Comparison of ENCODE assay signal across 8 cellular contexts in the genomic region with DNA sequence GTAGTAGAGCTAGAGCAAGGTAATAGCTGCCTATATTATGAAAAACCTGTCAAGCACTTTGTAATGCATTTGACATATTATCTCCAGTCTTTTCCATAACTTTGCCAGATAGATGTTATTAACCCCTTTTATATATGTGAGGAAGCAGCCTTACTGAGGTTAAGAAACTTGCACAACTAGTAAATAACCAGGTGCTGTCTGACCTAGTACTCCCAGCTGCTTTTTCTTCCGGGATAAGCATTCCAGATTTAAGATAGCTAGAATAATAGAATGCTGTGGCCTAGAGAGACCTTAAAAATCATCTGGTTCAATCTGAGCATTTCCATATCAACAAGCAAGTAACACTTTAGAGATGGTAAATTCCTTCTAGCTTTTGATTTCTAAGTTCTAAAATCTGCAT. TPM values are rescaled to one million over a fixed set of nuclear protein-coding genes. Genes with fewer than 3 reads are reported as not detected.
A peak's percentile ranks its signal among the peaks of the same experiment; 100 is the strongest.
DNase-seq lines count a peak whose midpoint lies in the region; ATAC-seq lines count a peak whose summit lies in the region.

No MANE protein-coding gene starts in this region.

- peaks cover 36% of the 10 kb centered on the region for H3K4me1 Mint-ChIP-seq in T-helper 1 cell treated with Interleukin-12 subunit alpha and Interleukin-12 subunit beta and Interleukin-4 antibody, amounts not matched to agents 30 μg/mL and 1 μg/mL, for 36 hours (ENCODE audit: low read depth)
- peaks cover 21% of the 10 kb centered on the region for H3K4me1 Mint-ChIP-seq in activated T-helper 17 cell treated with anti-CD3 and anti-CD28 coated beads, Interleukin-2, amount 50 U/mL, for 72 hours

- peak overlapping the region; percentile 92 for H3K27ac Mint-ChIP-seq in T-helper 1 cell treated with Interleukin-12 subunit alpha and Interleukin-12 subunit beta and Interleukin-4 antibody, amounts not matched to agents 30 μg/mL and 1 μg/mL, for 36 hours
- H3K27ac Mint-ChIP-seq in activated T-helper 17 cell treated with anti-CD3 and anti-CD28 coated beads, Interleukin-2, amount 50 U/mL, for 72 hours: peak overlapping the region; percentile 99

- no peak for ATAC-seq in activated T-helper 17 cell treated with anti-CD3 and anti-CD28 coated beads, Interleukin-2, amount 50 U/mL, for 72 hours (replicated peaks)
- ATAC-seq in HG03108 (IDR thresholded peaks at IDR 0.05; ENCODE audit: unreplicated experiment): no peak

- H3K27me3 Mint-ChIP-seq in T-helper 1 cell treated with Interleukin-12 subunit alpha and Interleukin-12 subunit beta and Interleukin-4 antibody, amounts not matched to agents 30 μg/mL and 1 μg/mL, for 36 hours (ENCODE audit: low read depth): no peaks in the 10 kb centered on the region
- H3K27me3 Mint-ChIP-seq in activated T-helper 17 cell treated with anti-CD3 and anti-CD28 coated beads, Interleukin-2, amount 50 U/mL, for 72 hours: no peaks in the 10 kb centered on the region

- H3K9me3 Mint-ChIP-seq in T-helper 1 cell treated with Interleukin-12 subunit alpha and Interleukin-12 subunit beta and Interleukin-4 antibody, amounts not matched to agents 30 μg/mL and 1 μg/mL, for 36 hours: no peaks in the 10 kb centered on the region
- no peaks in the 10 kb centered on the region for H3K9me3 Mint-ChIP-seq in activated T-helper 17 cell treated with anti-CD3 and anti-CD28 coated beads, Interleukin-2, amount 50 U/mL, for 72 hours

- DNase-seq in T-helper 1 cell (no peak), kidney glomerular epithelial cell (lab: John Stamatoyannopoulos, UW) (peak; percentile 7), LoVo (ENCODE audit: low spot score) (no peak), NCI-H1105 (lab: John Stamatoyannopoulos, UW) (no peak)

- peaks cover 15% of the 10 kb centered on the region for H3K36me3 Mint-ChIP-seq in T-helper 1 cell treated with Interleukin-12 subunit alpha and Interleukin-12 subunit beta and Interleukin-4 antibody, amounts not matched to agents 30 μg/mL and 1 μg/mL, for 36 hours (ENCODE audit: low read depth)
- H3K36me3 Mint-ChIP-seq in activated T-helper 17 cell treated with anti-CD3 and anti-CD28 coated beads, Interleukin-2, amount 50 U/mL, for 72 hours (ENCODE audit: low read depth): peaks cover 46% of the 10 kb centered on the region

- peak overlapping the region; percentile 97 for H3K4me3 Mint-ChIP-seq in T-helper 1 cell treated with Interleukin-12 subunit alpha and Interleukin-12 subunit beta and Interleukin-4 antibody, amounts not matched to agents 30 μg/mL and 1 μg/mL, for 36 hours
- peak overlapping the region; percentile 99 for H3K4me3 Mint-ChIP-seq in activated T-helper 17 cell treated with anti-CD3 and anti-CD28 coated beads, Interleukin-2, amount 50 U/mL, for 72 hours

- peak overlapping the region; percentile 91 for H3K27ac ChIP-seq in temporal lobe (ENCODE audit: low read depth, low read length)

RNA-seq across cellular contexts. Expression of a gene that starts 1.6 kb away (rescaled TPM):
- 10 to 100 TPM; 57.0 to 67.7 TPM for total RNA-seq in activated T-helper 17 cell treated with anti-CD3 and anti-CD28 coated beads, Interleukin-2, amount 50 U/mL, for 72 hours
- total RNA-seq in temporal lobe: 115 TPM
